ENCODE assay signal across 8 cellular contexts in genomic region chr7:54758702-54759665, GRCh38. TPM values are rescaled to one million over a fixed set of nuclear protein-coding genes. Genes with fewer than 3 reads are reported as not detected.
DNase-seq lines count a peak whose midpoint lies in the region; ATAC-seq and TF ChIP-seq lines count a peak whose summit lies in the region.

Gene SEC61G (minus strand): TSS chr7:54759211. CDS start chr7:54757588, 1,623 bp downstream.

- H3K4me3 Mint-ChIP-seq in activated T-helper 2 cell treated with anti-CD3 and anti-CD28 coated beads, Interferon-gamma antibody, Interleukin-2, Interleukin-4, amounts not matched to agents 10 μg/mL and 5 μg/mL and 100 μg/mL, durations not matched to agents 14 hours and 24 hours and 36 hours (ENCODE audit: low read depth), result peak within 1 kb of the TSS; percentile 100
- peak within 1 kb of the TSS; percentile 95 to 100 (median 98) for H3K4me3 Mint-ChIP-seq in naive thymus-derived CD8-positive, alpha-beta T cell

- peak; percentile 90 for ATAC-seq in RWPE2 (ENCODE audit: low read depth)
- peak; percentile 96 to 97 for ATAC-seq in naive thymus-derived CD8-positive, alpha-beta T cell

- peaks cover 22% of the 10 kb centered on the region for H3K4me1 ChIP-seq in RWPE2 (ENCODE audit: insufficient read depth, poor library complexity, severe bottlenecking)

- H3K27ac ChIP-seq in RWPE2 (ENCODE audit: poor library complexity, severe bottlenecking), result peak within 1 kb of the TSS; percentile 74

- peaks cover 19% of the 10 kb centered on the region for H3K27me3 Mint-ChIP-seq in activated T-helper 2 cell treated with anti-CD3 and anti-CD28 coated beads, Interferon-gamma antibody, Interleukin-2, Interleukin-4, amounts not matched to agents 10 μg/mL and 5 μg/mL and 100 μg/mL, durations not matched to agents 14 hours and 24 hours and 36 hours (ENCODE audit: low read depth)
- H3K27me3 Mint-ChIP-seq in naive thymus-derived CD8-positive, alpha-beta T cell, result peaks cover 0 to 6% (median 0%) of the 10 kb centered on the region in 5 donors

- intact Hi-C loops in activated T-helper 2 cell treated with anti-CD3 and anti-CD28 coated beads, Interferon-gamma antibody, Interleukin-2, Interleukin-4, amounts not matched to agents 10 μg/mL and 5 μg/mL and 100 μg/mL, durations not matched to agents 14 hours and 24 hours and 36 hours (cut with micrococcal nuclease), result loop anchor here (1.0 to 5.0 kb wide), 7 partner anchors 14 to 1347 kb away; partner anchors contain the start of genes CHCHD2, LANCL2 and ZNF713

- no peaks in the 10 kb centered on the region for H3K9me3 Mint-ChIP-seq in activated T-helper 2 cell treated with anti-CD3 and anti-CD28 coated beads, Interferon-gamma antibody, Interleukin-2, Interleukin-4, amounts not matched to agents 10 μg/mL and 5 μg/mL and 100 μg/mL, durations not matched to agents 14 hours and 24 hours and 36 hours
- no peaks in the 10 kb centered on the region for H3K9me3 Mint-ChIP-seq in naive thymus-derived CD8-positive, alpha-beta T cell

- H3K4me3 ChIP-seq in RWPE2 (ENCODE audit: severe bottlenecking), result peak within 1 kb of the TSS; percentile 97
- H3K4me3 ChIP-seq in fibroblast of mammary gland (ENCODE audit: control insufficient read depth, low read depth, low read length), result peak within 1 kb of the TSS; percentile 98

- POLR2A ChIA-PET in naive thymus-derived CD8-positive, alpha-beta T cell (lab: Charles Lee), result interaction anchor here (0.5 to 2.0 kb wide), 4 partner anchors 9 to 607 kb away, joined by 5 to 17 read pairs (median 6); partner anchors contain the start of gene LANCL2

- TF ChIP-seq CTCF in RWPE2 (IDR thresholded peaks at IDR 0.05; ENCODE audit: poor library complexity, severe bottlenecking) (no peak), fibroblast of mammary gland (conservative IDR thresholded peaks at IDR 0.05; ENCODE audit: control insufficient read depth, insufficient read depth, low read depth, low read length) (no peak)

- H3K36me3 ChIP-seq in RWPE2 (ENCODE audit: low read depth), result peaks cover 42% of the 10 kb centered on the region

- H3K36me3 Mint-ChIP-seq in activated T-helper 2 cell treated with anti-CD3 and anti-CD28 coated beads, Interferon-gamma antibody, Interleukin-2, Interleukin-4, amounts not matched to agents 10 μg/mL and 5 μg/mL and 100 μg/mL, durations not matched to agents 14 hours and 24 hours and 36 hours (ENCODE audit: low read depth), result peaks cover 40% of the 10 kb centered on the region
- H3K36me3 Mint-ChIP-seq in naive thymus-derived CD8-positive, alpha-beta T cell, result peaks cover 0 to 14% (median 1%) of the 10 kb centered on the region in 3 donors

- H3K9me3 ChIP-seq in RWPE2 (ENCODE audit: severe bottlenecking), result no peaks in the 10 kb centered on the region

- H3K27me3 ChIP-seq in RWPE2 (ENCODE audit: insufficient read depth, poor library complexity, severe bottlenecking), result no peaks in the 10 kb centered on the region

- peak within 1 kb of the TSS; percentile 97 for H3K27ac Mint-ChIP-seq in activated T-helper 2 cell treated with anti-CD3 and anti-CD28 coated beads, Interferon-gamma antibody, Interleukin-2, Interleukin-4, amounts not matched to agents 10 μg/mL and 5 μg/mL and 100 μg/mL, durations not matched to agents 14 hours and 24 hours and 36 hours
- peak within 1 kb of the TSS; percentile 95 to 99 (median 96) for H3K27ac Mint-ChIP-seq in naive thymus-derived CD8-positive, alpha-beta T cell

- DNase-seq in EH (ENCODE audit: low read depth) (peak; percentile 97), H4 (ENCODE audit: low spot score) (peak; percentile 100), LoVo (ENCODE audit: low spot score) (peak; percentile 99), RWPE2 (ENCODE audit: low spot score) (peak; percentile 97), fibroblast of mammary gland (ENCODE audit: low read depth) (peak; percentile 97)
- DNase-seq in activated T-helper 2 cell treated with anti-CD3 and anti-CD28 coated beads, Interferon-gamma antibody, Interleukin-2, Interleukin-4, amounts not matched to agents 10 μg/mL and 5 μg/mL and 100 μg/mL, durations not matched to agents 14 hours and 24 hours and 36 hours (ENCODE audit: low spot score), result peak; percentile 94
- DNase-seq in naive thymus-derived CD8-positive, alpha-beta T cell, result peak; percentile 86 to 97 (median 94)
- DNase-seq in stimulated activated naive CD4-positive, alpha-beta T cell (lab: John Stamatoyannopoulos, UW), result peak; percentile 88 to 94 (median 91)

- peaks cover 32% of the 10 kb centered on the region for H3K4me1 Mint-ChIP-seq in activated T-helper 2 cell treated with anti-CD3 and anti-CD28 coated beads, Interferon-gamma antibody, Interleukin-2, Interleukin-4, amounts not matched to agents 10 μg/mL and 5 μg/mL and 100 μg/mL, durations not matched to agents 14 hours and 24 hours and 36 hours (ENCODE audit: low read depth)
- peaks cover 14 to 45% (median 37%) of the 10 kb centered on the region in 4 donors for H3K4me1 Mint-ChIP-seq in naive thymus-derived CD8-positive, alpha-beta T cell

RNA-seq across cellular contexts. Expression of gene SEC61G, which starts in this region (rescaled TPM):
- 1,536 and 1,603 TPM in 2 replicates for total RNA-seq in H4 (2014; rRNA removed; shearing (Covaris generic))
- 194 and 200 TPM in 2 replicates for total RNA-seq in activated T-helper 2 cell treated with anti-CD3 and anti-CD28 coated beads, Interferon-gamma antibody, Interleukin-2, Interleukin-4, amounts not matched to agents 10 μg/mL and 5 μg/mL and 100 μg/mL, durations not matched to agents 14 hours and 24 hours and 36 hours
- 10 to 100 TPM; 39.3 to 46.9 TPM for total RNA-seq in naive thymus-derived CD8-positive, alpha-beta T cell
- 100 to 1,000 TPM; 195 to 286 (median 235) TPM for polyA plus RNA-seq in naive thymus-derived CD8-positive, alpha-beta T cell

Comparison
In these comparisons a context has a peak if more than half of its experiments do, and no peak if none do; other contexts are left out.
1. Peak in every context shown above with its lines: DNase-seq, ATAC-seq, H3K4me3 ChIP-seq and H3K27ac ChIP-seq.